1 cellular context compared by ENCODE assay signal in the genomic region with DNA sequence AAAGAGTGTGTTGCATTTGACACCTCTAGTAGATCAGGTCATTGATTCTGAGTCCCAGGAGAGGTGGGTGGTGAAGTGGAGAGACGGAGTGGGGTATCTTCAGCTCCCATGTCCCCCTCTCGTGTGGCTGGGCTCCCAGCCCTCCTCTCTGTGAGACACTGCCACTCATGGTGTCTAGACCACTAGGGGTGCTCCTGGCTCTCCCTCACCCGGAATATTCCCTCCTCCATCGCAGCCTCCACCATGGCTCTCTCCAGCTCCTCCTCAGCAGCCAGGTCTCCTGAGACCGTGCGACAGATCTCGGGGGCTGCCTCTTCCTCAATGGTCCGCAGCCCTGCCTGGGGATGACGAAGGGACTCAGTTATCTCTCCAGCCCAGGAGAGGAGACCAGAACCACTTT.
TF ChIP-seq lines count a peak whose summit lies in the region.

No MANE protein-coding gene starts in this region.

TF ChIP-seq in HepG2, 621 proteins besides CTCF, POLR2A, EP300 and RAD21:
- TF ChIP-seq GLI4 (CRISPR knock-in tag; IDR thresholded peaks at IDR 0.05; ENCODE audit: borderline replicate concordance), result no peak
- peak; percentile 61 for TF ChIP-seq ZNF263 (CRISPR knock-in tag; IDR thresholded peaks at IDR 0.05)
- no peak for TF ChIP-seq ZNF207 (IDR thresholded peaks at IDR 0.05; ENCODE audit: borderline replicate concordance)
- no peak for TF ChIP-seq KDM2A (CRISPR knock-in tag; IDR thresholded peaks at IDR 0.05; ENCODE audit: borderline replicate concordance, low read depth)
- no peak for TF ChIP-seq ZNF709 (CRISPR knock-in tag; IDR thresholded peaks at IDR 0.05)
- no peak for TF ChIP-seq SUZ12 (IDR thresholded peaks at IDR 0.05; ENCODE audit: low read depth, low read length)
